Comparison of ENCODE assay signal across 8 cellular contexts in genomic region chr7:6015917-6016652, GRCh38. TPM values are rescaled to one million over a fixed set of nuclear protein-coding genes. Genes with fewer than 3 reads are reported as not detected.
DNase-seq lines count a peak whose midpoint lies in the region; ATAC-seq, FAIRE-seq and TF ChIP-seq lines count a peak whose summit lies in the region.

No MANE protein-coding gene starts in this region.

- no peaks in the 10 kb centered on the region for H3K9me3 ChIP-seq in OCI-LY1 (ENCODE audit: low read length)

- no peaks in the 10 kb centered on the region for H3K9me3 Mint-ChIP-seq in activated CD4-positive, alpha-beta T cell treated with anti-CD3 and anti-CD28 coated beads, Interleukin-2, amount 10 ng/mL, durations not matched to agents 7 days and 5 days

- DNase-seq in activated CD4-positive, alpha-beta T cell treated with anti-CD3 and anti-CD28 coated beads, Interleukin-2, amount 10 ng/mL, durations not matched to agents 7 days and 5 days = no peak
- no peak for DNase-seq in activated CD4-positive, alpha-beta T cell treated with anti-CD3 and anti-CD28 coated beads for 4 hours
- DNase-seq in epithelial cell of prostate (ENCODE audit: low read depth, low spot score) (no peak), pons (ENCODE audit: low spot score) (peak; percentile 29), GM19239 (ENCODE audit: insufficient read length, low spot score) (no peak), germinal center (ENCODE audit: low spot score) (no peak)

- no peaks in the 10 kb centered on the region for H3K27me3 Mint-ChIP-seq in activated CD4-positive, alpha-beta T cell treated with anti-CD3 and anti-CD28 coated beads, Interleukin-2, amount 10 ng/mL, durations not matched to agents 7 days and 5 days

- H3K36me3 ChIP-seq in OCI-LY1 (ENCODE audit: insufficient read depth, low read length) = peaks cover 64% of the 10 kb centered on the region

- H3K36me3 Mint-ChIP-seq in activated CD4-positive, alpha-beta T cell treated with anti-CD3 and anti-CD28 coated beads, Interleukin-2, amount 10 ng/mL, durations not matched to agents 7 days and 5 days (ENCODE audit: low read depth) = peaks cover 46% of the 10 kb centered on the region

- peaks cover 23% of the 10 kb centered on the region for H3K4me1 Mint-ChIP-seq in activated CD4-positive, alpha-beta T cell treated with anti-CD3 and anti-CD28 coated beads, Interleukin-2, amount 10 ng/mL, durations not matched to agents 7 days and 5 days

- H3K9ac ChIP-seq in OCI-LY1 (ENCODE audit: low read length) = no peak overlapping the region

- no peak overlapping the region for H2AFZ ChIP-seq in OCI-LY1 (ENCODE audit: low read length)

- H3K27ac ChIP-seq in OCI-LY1 (ENCODE audit: low read depth, low read length, poor library complexity, severe bottlenecking) (peak overlapping the region; percentile 37), epithelial cell of prostate (peak overlapping the region; percentile 97)

- H3K4me3 Mint-ChIP-seq in activated CD4-positive, alpha-beta T cell treated with anti-CD3 and anti-CD28 coated beads, Interleukin-2, amount 10 ng/mL, durations not matched to agents 7 days and 5 days = no peak overlapping the region

- H3K79me2 ChIP-seq in OCI-LY1 (ENCODE audit: insufficient read depth, low read length) = no peaks in the 10 kb centered on the region

- FAIRE-seq in GM19239 (lab: Jason Lieb, UNC) = no peak

- H4K20me1 ChIP-seq in OCI-LY1 (ENCODE audit: insufficient read depth, low read length) = no peaks in the 10 kb centered on the region

- no peak overlapping the region for H3K4me2 ChIP-seq in OCI-LY1 (ENCODE audit: low read length)

- peak overlapping the region; percentile 63 for H3K27ac Mint-ChIP-seq in activated CD4-positive, alpha-beta T cell treated with anti-CD3 and anti-CD28 coated beads, Interleukin-2, amount 10 ng/mL, durations not matched to agents 7 days and 5 days

- no peaks in the 10 kb centered on the region for H3K9me2 ChIP-seq in OCI-LY1 (ENCODE audit: low read depth, low read length)

- H3F3A ChIP-seq in OCI-LY1 (ENCODE audit: insufficient read depth, low read length) = no peaks in the 10 kb centered on the region

- H3K27me3 ChIP-seq in OCI-LY1 (ENCODE audit: insufficient read depth, low read length) = no peaks in the 10 kb centered on the region

- TF ChIP-seq CTCF in OCI-LY1 (IDR thresholded peaks at IDR 0.05; ENCODE audit: low read length) = no peak

- POLR2A ChIA-PET in activated CD4-positive, alpha-beta T cell treated with anti-CD3 and anti-CD28 coated beads, Interleukin-2, amount 10 ng/mL, durations not matched to agents 7 days and 5 days (lab: Charles Lee) = interaction anchor here (1.0 kb wide), 1 partner anchor 10 kb away, joined by 3 read pairs; no protein-coding TSS in a partner anchor

- CTCF ChIA-PET in activated CD4-positive, alpha-beta T cell treated with anti-CD3 and anti-CD28 coated beads, Interleukin-2, amount 10 ng/mL, durations not matched to agents 7 days and 5 days (lab: Charles Lee) = interaction anchor here (0.9 to 1.0 kb wide), 3 partner anchors 8 to 12 kb away, joined by 3 read pairs; no protein-coding TSS in a partner anchor

- H3K4me3 ChIP-seq in OCI-LY1 (ENCODE audit: low read depth, low read length, poor library complexity, severe bottlenecking) = no peak overlapping the region

- peaks cover 5% of the 10 kb centered on the region for H3K4me1 ChIP-seq in OCI-LY1 (ENCODE audit: insufficient read depth, low read length, severe bottlenecking)

- ATAC-seq in GM18909 (IDR thresholded peaks at IDR 0.05; ENCODE audit: poor library complexity, unreplicated experiment) = no peak

RNA-seq across cellular contexts. Expression of gene AIMP2, which starts 7.0 kb away (rescaled TPM):
- total RNA-seq in activated CD4-positive, alpha-beta T cell treated with anti-CD3 and anti-CD28 coated beads, Interleukin-2, amount 10 ng/mL, durations not matched to agents 7 days and 5 days = 10 to 100 TPM; 31.3 to 32.3 TPM

RNA-seq across cellular contexts. Expression of gene PMS2, which starts 7.2 kb away (rescaled TPM):
- 10 to 100 TPM; 24.0 to 24.6 TPM for total RNA-seq in activated CD4-positive, alpha-beta T cell treated with anti-CD3 and anti-CD28 coated beads, Interleukin-2, amount 10 ng/mL, durations not matched to agents 7 days and 5 days

RNA-seq across cellular contexts. Expression of gene ANKRD61, which starts 15.1 kb away (rescaled TPM):
- total RNA-seq in activated CD4-positive, alpha-beta T cell treated with anti-CD3 and anti-CD28 coated beads, Interleukin-2, amount 10 ng/mL, durations not matched to agents 7 days and 5 days = under 1 TPM in 1 of 2 experiments, not detected in 1; 0.22 TPM

RNA-seq across cellular contexts. Expression of gene EIF2AK1, which starts 42.9 kb away (rescaled TPM):
- 100 to 1,000 TPM in 1 of 2 experiments, 10 to 100 TPM in 1; 98.2 to 109 TPM for total RNA-seq in activated CD4-positive, alpha-beta T cell treated with anti-CD3 and anti-CD28 coated beads, Interleukin-2, amount 10 ng/mL, durations not matched to agents 7 days and 5 days

RNA-seq across cellular contexts. Expression of gene RSPH10B, which starts 45.6 kb away (rescaled TPM):
- not detected for total RNA-seq in activated CD4-positive, alpha-beta T cell treated with anti-CD3 and anti-CD28 coated beads, Interleukin-2, amount 10 ng/mL, durations not matched to agents 7 days and 5 days
